Comparison of ENCODE assay signal across 9 cellular contexts in genomic region chr7:92797693-92798092, GRCh38. TPM values are rescaled to one million over a fixed set of nuclear protein-coding genes. Genes with fewer than 3 reads are reported as not detected.
DNase-seq lines count a peak whose midpoint lies in the region; ATAC-seq and TF ChIP-seq lines count a peak whose summit lies in the region.
"Had no signal": no experiment of that assay in that cellular context is flagged by ENCODE, and none has a peak within 500 bp of the region (broad histone marks: within the 10 kb centered on the region; RNA-seq: fewer than 3 reads in every experiment).

No MANE protein-coding gene starts in this region.

- H3K4me3 Mint-ChIP-seq in activated naive CD8-positive, alpha-beta T cell treated with anti-CD3 and anti-CD28 coated beads, Interleukin-2, amount 50 U/mL, for 24 hours = no peak overlapping the region
- no peak overlapping the region for H3K4me3 Mint-ChIP-seq in activated naive CD8-positive, alpha-beta T cell treated with anti-CD3 and anti-CD28 coated beads for 36 hours
- H3K4me3 Mint-ChIP-seq: CD4-positive, CD25-positive, alpha-beta regulatory T cell had no signal

- 0 out of 2 replicates have a peak overlapping the region, but pooled peaks have one; percentile 3 for H3K9ac ChIP-seq in OCI-LY3 (ENCODE audit: low read length)

- no peaks in the 10 kb centered on the region for H3K9me3 Mint-ChIP-seq in activated naive CD8-positive, alpha-beta T cell treated with anti-CD3 and anti-CD28 coated beads, Interleukin-2, amount 50 U/mL, for 24 hours
- H3K9me3 Mint-ChIP-seq in activated naive CD8-positive, alpha-beta T cell treated with anti-CD3 and anti-CD28 coated beads for 36 hours = no peaks in the 10 kb centered on the region

- H4K20me1 ChIP-seq in OCI-LY3 (ENCODE audit: insufficient read depth, low read length) = peaks cover 72% of the 10 kb centered on the region

- TF ChIP-seq CTCF in OCI-LY3 (IDR thresholded peaks at IDR 0.05; ENCODE audit: low read depth, low read length) (no peak), fibroblast of mammary gland (conservative IDR thresholded peaks at IDR 0.05; ENCODE audit: control insufficient read depth, insufficient read depth, low read depth, low read length) (no peak)

- H3K4me2 ChIP-seq in OCI-LY3 (ENCODE audit: low read length) = peak overlapping the region; percentile 79

- peaks cover 39% of the 10 kb centered on the region for H3K4me1 Mint-ChIP-seq in activated naive CD8-positive, alpha-beta T cell treated with anti-CD3 and anti-CD28 coated beads, Interleukin-2, amount 50 U/mL, for 24 hours
- peaks cover 26% of the 10 kb centered on the region for H3K4me1 Mint-ChIP-seq in activated naive CD8-positive, alpha-beta T cell treated with anti-CD3 and anti-CD28 coated beads for 36 hours

- no peak overlapping the region for H3K27ac Mint-ChIP-seq in activated naive CD8-positive, alpha-beta T cell treated with anti-CD3 and anti-CD28 coated beads, Interleukin-2, amount 50 U/mL, for 24 hours
- H3K27ac Mint-ChIP-seq in activated naive CD8-positive, alpha-beta T cell treated with anti-CD3 and anti-CD28 coated beads for 36 hours = no peak overlapping the region
- H3K27ac Mint-ChIP-seq: CD4-positive, CD25-positive, alpha-beta regulatory T cell had no signal

- no peak overlapping the region for H2AFZ ChIP-seq in OCI-LY3 (ENCODE audit: low read depth, low read length)

- H3K4me1 ChIP-seq in OCI-LY3 (ENCODE audit: low read length) = peaks cover 53% of the 10 kb centered on the region

- H3K36me3 Mint-ChIP-seq in activated naive CD8-positive, alpha-beta T cell treated with anti-CD3 and anti-CD28 coated beads, Interleukin-2, amount 50 U/mL, for 24 hours (ENCODE audit: low read depth) = peaks cover 27% of the 10 kb centered on the region
- peaks cover 18% of the 10 kb centered on the region for H3K36me3 Mint-ChIP-seq in activated naive CD8-positive, alpha-beta T cell treated with anti-CD3 and anti-CD28 coated beads for 36 hours

- peaks cover 93% of the 10 kb centered on the region for H3K79me2 ChIP-seq in OCI-LY3 (ENCODE audit: low read length)

- no peaks in the 10 kb centered on the region for H3K9me3 ChIP-seq in OCI-LY3 (ENCODE audit: insufficient read depth, low read length)

- no peaks in the 10 kb centered on the region for H3K27me3 Mint-ChIP-seq in activated naive CD8-positive, alpha-beta T cell treated with anti-CD3 and anti-CD28 coated beads, Interleukin-2, amount 50 U/mL, for 24 hours
- no peaks in the 10 kb centered on the region for H3K27me3 Mint-ChIP-seq in activated naive CD8-positive, alpha-beta T cell treated with anti-CD3 and anti-CD28 coated beads for 36 hours
- H3K27me3 Mint-ChIP-seq: CD4-positive, CD25-positive, alpha-beta regulatory T cell had no signal

- H3K36me3 ChIP-seq in OCI-LY3 (replicated peaks; ENCODE audit: low read depth, low read length) = peaks cover 10% of the 10 kb centered on the region

- DNase-seq in activated naive CD8-positive, alpha-beta T cell treated with anti-CD3 and anti-CD28 coated beads, Interleukin-2, amount 50 U/mL, for 24 hours = peak; percentile 14
- no peak for DNase-seq in activated naive CD8-positive, alpha-beta T cell treated with anti-CD3 and anti-CD28 coated beads for 36 hours
- peak; percentile 32 for DNase-seq in fibroblast of mammary gland (ENCODE audit: low read depth)
- DNase-seq in stromal cell of bone marrow (ENCODE audit: low read depth) = peak; percentile 35
- DNase-seq in NCI-H82 (lab: John Stamatoyannopoulos, UW) = no peak
- DNase-seq: CD4-positive, CD25-positive, alpha-beta regulatory T cell had no signal

- ATAC-seq in activated naive CD8-positive, alpha-beta T cell treated with anti-CD3 and anti-CD28 coated beads, Interleukin-2, amount 50 U/mL, for 24 hours = peak; percentile 53
- no peak for ATAC-seq in HG03135 (IDR thresholded peaks at IDR 0.05; ENCODE audit: unreplicated experiment)
- no peak for ATAC-seq in GM18861 (IDR thresholded peaks at IDR 0.05; ENCODE audit: unreplicated experiment)

- no peaks in the 10 kb centered on the region for H3K27me3 ChIP-seq in OCI-LY3 (ENCODE audit: low read depth, low read length)

- H3K4me3 ChIP-seq in OCI-LY3 (ENCODE audit: low read length) (peak overlapping the region; percentile 40), fibroblast of mammary gland (ENCODE audit: control insufficient read depth, low read depth, low read length) (no peak overlapping the region)

- H3K27ac ChIP-seq in OCI-LY3 (ENCODE audit: low read length) = no peak overlapping the region

RNA-seq across cellular contexts. Expression of gene CDK6, which starts 38.7 kb away (rescaled TPM):
- total RNA-seq in activated naive CD8-positive, alpha-beta T cell treated with anti-CD3 and anti-CD28 coated beads for 36 hours = 100 to 1,000 TPM; 103 to 106 TPM

Comparison
In these comparisons a context has a peak if more than half of its experiments do, and no peak if none do; other contexts are left out.
1. DNase-seq: peak in activated naive CD8-positive, alpha-beta T cell treated with anti-CD3 and anti-CD28 coated beads, Interleukin-2, amount 50 U/mL, for 24 hours (single experiment), fibroblast of mammary gland (single experiment) and stromal cell of bone marrow (single experiment); none in activated naive CD8-positive, alpha-beta T cell treated with anti-CD3 and anti-CD28 coated beads for 36 hours (single experiment) and NCI-H82 (single experiment).